Comparison of ENCODE assay signal across 8 cellular contexts in genomic region chr11:43643898-43644625, GRCh38. TPM values are rescaled to one million over a fixed set of nuclear protein-coding genes. Genes with fewer than 3 reads are reported as not detected.
DNase-seq lines count a peak whose midpoint lies in the region; ATAC-seq and TF ChIP-seq lines count a peak whose summit lies in the region.

No MANE protein-coding gene starts in this region.

- peaks cover 0 to 26% (median 4%) of the 10 kb centered on the region in 4 donors for H3K4me1 ChIP-seq in right lobe of liver

- peak; percentile 99 for ATAC-seq in GM19372 (IDR thresholded peaks at IDR 0.05; ENCODE audit: low read depth, unreplicated experiment)
- peak; percentile 100 for ATAC-seq in HG03521 (IDR thresholded peaks at IDR 0.05; ENCODE audit: unreplicated experiment)
- peak; percentile 99 to 100 (median 99) for ATAC-seq in right lobe of liver

- no peaks in the 10 kb centered on the region for H3K36me3 ChIP-seq in right lobe of liver

- TF ChIP-seq CTCF in dorsolateral prefrontal cortex (IDR thresholded peaks at IDR 0.05 in 54 of 56, conservative IDR thresholded peaks at IDR 0.05 in 2 of 56; ENCODE audit: low read depth in 1 of 56, partially characterized antibody in 56 of 56) (peak in 40 of 56 donors; percentile 14 to 59 (median 35)), right lobe of liver (IDR thresholded peaks at IDR 0.05) (no peak)

- H3K9me3 ChIP-seq in right lobe of liver = no peaks in the 10 kb centered on the region

- WGBS in right lobe of liver (ENCODE audit: insufficient coverage, low coverage, low lambda C conversion rate, missing lambda C conversion rate) = 1% methylated on average over 18 of the region's 33 CpGs

- peak overlapping the region; percentile 55 to 100 (median 92) for H3K4me3 ChIP-seq in dorsolateral prefrontal cortex
- peak overlapping the region; percentile 72 to 75 (median 75) for H3K4me3 ChIP-seq in right lobe of liver

- DNase-seq in CD1c-positive myeloid dendritic cell (ENCODE audit: extremely low spot score) (peak; percentile 88), NCI-H748 treated with DMSO at 0.1 percent for 48 hours (lab: John Stamatoyannopoulos, UW) (peak; percentile 70), dorsolateral prefrontal cortex (peak; percentile 78 to 96 (median 87)), right lobe of liver (peak; percentile 86 to 90 (median 88))
- peak; percentile 87 to 89 for DNase-seq in activated CD4-positive, alpha-beta T cell treated with anti-CD3 and anti-CD28 coated beads, Interleukin-2, amount 50 U/mL, for 48 hours
- DNase-seq in stimulated activated CD4-positive, alpha-beta T cell treated with anti-CD3 and anti-CD28 coated beads, Interleukin-4, amount 100 ng/mL, for 24 hours = peak; percentile 88

- intact Hi-C loops in dorsolateral prefrontal cortex (cut with DNase I) (loop anchor here (1.0 kb wide), 2 partner anchors 35 to 36 kb away; partner anchors contain the start of gene HSD17B12 (in 1 of the 2)), right lobe of liver (cut with DNase I) (no loop called here)

- peaks cover 0 to 37% (median 6%) of the 10 kb centered on the region in 45 donors for H3K27me3 ChIP-seq in dorsolateral prefrontal cortex
- no peaks in the 10 kb centered on the region for H3K27me3 ChIP-seq in right lobe of liver

- H3K27ac ChIP-seq in dorsolateral prefrontal cortex (peak overlapping the region in 51 of 59 donors; percentile 39 to 91 (median 77)), right lobe of liver (peak overlapping the region; percentile 66 to 88 (median 81))

- peak; percentile 47 for TF ChIP-seq POLR2A in right lobe of liver (IDR thresholded peaks at IDR 0.05)

RNA-seq across cellular contexts. Expression of gene HSD17B12, which starts 36.5 kb away (rescaled TPM):
- total RNA-seq in dorsolateral prefrontal cortex (100 to 1,000 TPM in 48 of 120 experiments, 10 to 100 TPM in 72; 63.4 to 147 (median 97.4) TPM), right lobe of liver (100 to 1,000 TPM in 2 of 6 experiments, 10 to 100 TPM in 4; 68.3 to 107 (median 93.2) TPM)

Comparison
In these comparisons a context has a peak if more than half of its experiments do, and no peak if none do; other contexts are left out.
1. Peak in every context shown above with its lines: DNase-seq, ATAC-seq, H3K4me3 ChIP-seq and H3K27ac ChIP-seq.
2. CTCF ChIP-seq: peak in dorsolateral prefrontal cortex (40 of 56); none in right lobe of liver (0 of 4).
3. intact Hi-C loops: an anchor here in dorsolateral prefrontal cortex (1.0 kb wide); none called in right lobe of liver.